1 cellular context compared by ENCODE assay signal in genomic region chr1:1004420-1004779, GRCh38.
TF ChIP-seq lines count a peak whose summit lies in the region.

No MANE protein-coding gene starts in this region.

TF ChIP-seq in HEK293, 187 proteins besides CTCF, POLR2A, EP300 and RAD21:
- TF ChIP-seq ZNF610 (tag by site-specific recombination; IDR thresholded peaks at IDR 0.05; ENCODE audit: borderline replicate concordance) (no peak), ZNF473 (tag by site-specific recombination; IDR thresholded peaks at IDR 0.05) (no peak), PRDM2 (tag by site-specific recombination; IDR thresholded peaks at IDR 0.05; ENCODE audit: borderline replicate concordance) (no peak), ZBTB20 (tag by site-specific recombination; IDR thresholded peaks at IDR 0.05) (peak; percentile 17; the same call in 1 of the 2 replicates), KLF1 (tag by site-specific recombination; IDR thresholded peaks at IDR 0.05) (no peak), OVOL3 (tag by site-specific recombination; IDR thresholded peaks at IDR 0.05) (no peak), ZNF10 (tag by site-specific recombination; IDR thresholded peaks at IDR 0.05) (no peak), ZNF18 (tag by site-specific recombination; IDR thresholded peaks at IDR 0.05) (no peak), BCL11B (tag by site-specific recombination; IDR thresholded peaks at IDR 0.05; ENCODE audit: low read depth) (no peak), ZFP37 (tag by site-specific recombination; IDR thresholded peaks at IDR 0.05) (0 out of 2 replicates have a peak, but pooled peaks have one; percentile 23), IKZF3 (tag by site-specific recombination; IDR thresholded peaks at IDR 0.05) (peak; percentile 48; the same call in 1 of the 2 replicates), ZNF366 (tag by site-specific recombination; conservative IDR thresholded peaks at IDR 0.05) (no peak), ZNF140 (tag by site-specific recombination; IDR thresholded peaks at IDR 0.05) (no peak), ZNF292 (tag by site-specific recombination; IDR thresholded peaks at IDR 0.05; ENCODE audit: borderline replicate concordance, low read depth) (no peak), MZF1 (tag by site-specific recombination; IDR thresholded peaks at IDR 0.05; ENCODE audit: borderline replicate concordance) (no peak), HIC1 (tag by site-specific recombination; IDR thresholded peaks at IDR 0.05) (peak; percentile 55; the same call in 1 of the 2 replicates), GLI2 (tag by site-specific recombination; IDR thresholded peaks at IDR 0.05; ENCODE audit: borderline replicate concordance, low read depth) (no peak), ZNF530 (tag by site-specific recombination; IDR thresholded peaks at IDR 0.05; ENCODE audit: low read depth) (no peak), ZNF280C (tag by site-specific recombination; IDR thresholded peaks at IDR 0.05) (no peak), ZBTB17 (tag by site-specific recombination; IDR thresholded peaks at IDR 0.05) (peak; percentile 67), SP7 (tag by site-specific recombination; IDR thresholded peaks at IDR 0.05) (no peak), TSHZ1 (tag by site-specific recombination; IDR thresholded peaks at IDR 0.05; ENCODE audit: borderline replicate concordance) (no peak), ZSCAN16 (tag by site-specific recombination; IDR thresholded peaks at IDR 0.05) (no peak), ZNF561 (tag by site-specific recombination; IDR thresholded peaks at IDR 0.05; ENCODE audit: borderline replicate concordance) (no peak), ZNF2 (tag by site-specific recombination; IDR thresholded peaks at IDR 0.05) (no peak), ZNF114 (tag by site-specific recombination; IDR thresholded peaks at IDR 0.05) (no peak), ZNF837 (tag by site-specific recombination; IDR thresholded peaks at IDR 0.05) (no peak), ZNF341 (tag by site-specific recombination; IDR thresholded peaks at IDR 0.05; ENCODE audit: low read depth) (no peak), ZNF785 (tag by site-specific recombination; IDR thresholded peaks at IDR 0.05) (no peak), SCRT2 (tag by site-specific recombination; IDR thresholded peaks at IDR 0.05) (no peak), ZNF707 (tag by site-specific recombination; IDR thresholded peaks at IDR 0.05) (no peak), ZNF600 (tag by site-specific recombination; IDR thresholded peaks at IDR 0.05) (peak; percentile 56), ZNF138 (tag by site-specific recombination; IDR thresholded peaks at IDR 0.05; ENCODE audit: borderline replicate concordance) (no peak), ZNF223 (tag by site-specific recombination; IDR thresholded peaks at IDR 0.05) (no peak)
- TF ChIP-seq, protein P1, sequence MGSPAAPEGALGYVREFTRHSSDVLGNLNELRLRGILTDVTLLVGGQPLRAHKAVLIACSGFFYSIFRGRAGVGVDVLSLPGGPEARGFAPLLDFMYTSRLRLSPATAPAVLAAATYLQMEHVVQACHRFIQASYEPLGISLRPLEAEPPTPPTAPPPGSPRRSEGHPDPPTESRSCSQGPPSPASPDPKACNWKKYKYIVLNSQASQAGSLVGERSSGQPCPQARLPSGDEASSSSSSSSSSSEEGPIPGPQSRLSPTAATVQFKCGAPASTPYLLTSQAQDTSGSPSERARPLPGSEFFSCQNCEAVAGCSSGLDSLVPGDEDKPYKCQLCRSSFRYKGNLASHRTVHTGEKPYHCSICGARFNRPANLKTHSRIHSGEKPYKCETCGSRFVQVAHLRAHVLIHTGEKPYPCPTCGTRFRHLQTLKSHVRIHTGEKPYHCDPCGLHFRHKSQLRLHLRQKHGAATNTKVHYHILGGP (tag by site-specific recombination; IDR thresholded peaks at IDR 0.05), result no peak
- TF ChIP-seq, protein P2, sequence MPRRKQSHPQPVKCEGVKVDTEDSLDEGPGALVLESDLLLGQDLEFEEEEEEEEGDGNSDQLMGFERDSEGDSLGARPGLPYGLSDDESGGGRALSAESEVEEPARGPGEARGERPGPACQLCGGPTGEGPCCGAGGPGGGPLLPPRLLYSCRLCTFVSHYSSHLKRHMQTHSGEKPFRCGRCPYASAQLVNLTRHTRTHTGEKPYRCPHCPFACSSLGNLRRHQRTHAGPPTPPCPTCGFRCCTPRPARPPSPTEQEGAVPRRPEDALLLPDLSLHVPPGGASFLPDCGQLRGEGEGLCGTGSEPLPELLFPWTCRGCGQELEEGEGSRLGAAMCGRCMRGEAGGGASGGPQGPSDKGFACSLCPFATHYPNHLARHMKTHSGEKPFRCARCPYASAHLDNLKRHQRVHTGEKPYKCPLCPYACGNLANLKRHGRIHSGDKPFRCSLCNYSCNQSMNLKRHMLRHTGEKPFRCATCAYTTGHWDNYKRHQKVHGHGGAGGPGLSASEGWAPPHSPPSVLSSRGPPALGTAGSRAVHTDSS (tag by site-specific recombination; IDR thresholded peaks at IDR 0.05), result no peak
